ENCODE assay signal across 8 cellular contexts in the genomic region with DNA sequence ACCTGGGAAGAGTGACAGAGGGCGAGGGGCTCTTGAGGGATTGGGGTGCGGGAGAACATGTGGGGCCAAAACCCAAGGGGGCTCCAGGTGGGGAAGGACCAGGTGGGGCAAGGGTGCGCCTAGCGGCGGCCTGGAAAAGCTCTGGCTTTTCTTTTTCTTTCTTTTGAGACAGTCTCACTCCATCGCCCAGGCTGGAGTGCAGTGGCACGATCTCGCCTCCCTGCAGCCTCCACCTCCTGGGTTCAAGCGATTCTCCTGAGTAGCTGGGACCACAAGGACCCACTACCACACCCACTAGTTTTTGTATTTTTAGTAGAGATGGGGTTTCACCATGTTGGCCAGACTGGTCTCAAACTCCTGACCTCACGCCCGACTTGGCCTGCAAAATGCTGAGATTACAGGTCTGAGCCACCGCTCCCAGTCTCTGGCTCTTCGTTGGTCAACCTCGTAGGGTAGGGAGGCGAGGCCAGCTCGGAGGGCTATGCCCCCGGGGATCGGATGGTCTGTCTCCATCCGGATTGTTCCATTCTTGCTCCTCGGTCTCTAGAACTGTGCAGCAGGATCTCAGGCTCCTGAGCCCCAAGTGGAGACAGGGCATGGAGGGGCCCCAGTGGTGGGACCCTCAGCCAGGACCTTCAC. TPM values are rescaled to one million over a fixed set of nuclear protein-coding genes. Genes with fewer than 3 reads are reported as not detected.
DNase-seq lines count a peak whose midpoint lies in the region; ATAC-seq and TF ChIP-seq lines count a peak whose summit lies in the region.

No MANE protein-coding gene starts in this region.

- H3K9me3 ChIP-seq in NT2/D1 (ENCODE audit: insufficient read depth, low read length) (peaks cover 12% of the 10 kb centered on the region; the same call in 1 of the 2 replicates), trophoblast cell (ENCODE audit: insufficient read depth, low read depth, low read length) (peaks cover 16% of the 10 kb centered on the region)

- H2AFZ ChIP-seq in trophoblast cell (ENCODE audit: insufficient read depth, low read length, poor library complexity) = no peak overlapping the region

- peak overlapping the region; percentile 28 for H3K14ac ChIP-seq in trophoblast cell (ENCODE audit: low read length)

- H3K4me1 Mint-ChIP-seq in endothelial cell (ENCODE audit: unreplicated experiment) = peaks cover 17% of the 10 kb centered on the region

- peak overlapping the region; percentile 23 for H4K8ac ChIP-seq in trophoblast cell (ENCODE audit: low read depth, low read length)

- peaks cover 30% of the 10 kb centered on the region for H3K79me2 ChIP-seq in trophoblast cell (ENCODE audit: control insufficient read depth, insufficient read depth, low read length, poor library complexity)

- peak overlapping the region; percentile 47 for H3K18ac ChIP-seq in trophoblast cell (ENCODE audit: low read length)

- H3K27ac ChIP-seq in trophoblast cell (ENCODE audit: low read depth, low read length) = peak overlapping the region; percentile 69

- H2AK5ac ChIP-seq in trophoblast cell (ENCODE audit: low read length) = peak overlapping the region; percentile 7

- H3K4me1 ChIP-seq in NT2/D1 (ENCODE audit: insufficient read depth, insufficient read length) (peaks cover 10% of the 10 kb centered on the region), trophoblast cell (ENCODE audit: control insufficient read depth in 1 of 2, insufficient read depth in 2 of 2, low read length in 2 of 2) (peaks cover 12 to 14% of the 10 kb centered on the region in 2 experiments)

- no CpG with 5 or more reads among the region's 20 CpGs for WGBS in trophoblast cell (ENCODE audit: extremely low coverage, insufficient coverage, insufficient read length)

- H3K4me2 ChIP-seq in trophoblast cell (ENCODE audit: low read length) = peak overlapping the region; percentile 64

- ATAC-seq in GM21390 (IDR thresholded peaks at IDR 0.05; ENCODE audit: unreplicated experiment) = no peak
- ATAC-seq in HG02763 (IDR thresholded peaks at IDR 0.05; ENCODE audit: unreplicated experiment) = no peak
- ATAC-seq in GM19463 (IDR thresholded peaks at IDR 0.05; ENCODE audit: unreplicated experiment) = no peak

- peaks cover 44% of the 10 kb centered on the region for H3K79me1 ChIP-seq in trophoblast cell (ENCODE audit: low read length)

- H3K27ac Mint-ChIP-seq in endothelial cell (ENCODE audit: unreplicated experiment) = no peak overlapping the region

- H3K4ac ChIP-seq in trophoblast cell (ENCODE audit: low read depth, low read length) = peak overlapping the region; percentile 22

- peak overlapping the region; percentile 38 for H2BK5ac ChIP-seq in trophoblast cell (ENCODE audit: low read depth, low read length, poor library complexity)

- TF ChIP-seq CTCF in GM06990 (IDR thresholded peaks at IDR 0.05; ENCODE audit: insufficient read depth, low read length, poor library complexity, severe bottlenecking) (peak; percentile 66), endothelial cell (IDR thresholded peaks at IDR 0.05; ENCODE audit: unreplicated experiment) (peak; percentile 24)

- H3K27me3 ChIP-seq in GM06990 (replicated peaks; ENCODE audit: control insufficient read depth, insufficient read depth, low read length) = no peaks in the 10 kb centered on the region
- peaks cover 2% of the 10 kb centered on the region for H3K27me3 ChIP-seq in NT2/D1 (ENCODE audit: insufficient read depth, insufficient read length)
- no peaks in the 10 kb centered on the region for H3K27me3 ChIP-seq in trophoblast cell (ENCODE audit: insufficient read depth, low read length)

- peak overlapping the region; percentile 56 for H3K4me3 Mint-ChIP-seq in endothelial cell (ENCODE audit: unreplicated experiment)

- peaks cover 9% of the 10 kb centered on the region for H3K9me3 Mint-ChIP-seq in endothelial cell (ENCODE audit: unreplicated experiment)

- H3K36me3 ChIP-seq in GM06990 (ENCODE audit: control insufficient read depth, insufficient read depth, low read length) = peaks cover 11% of the 10 kb centered on the region
- peaks cover 23% of the 10 kb centered on the region for H3K36me3 ChIP-seq in NT2/D1 (ENCODE audit: insufficient read depth, insufficient read length, low read length)
- peaks cover 16 to 20% of the 10 kb centered on the region in 2 experiments for H3K36me3 ChIP-seq in trophoblast cell (ENCODE audit: control insufficient read depth in 1 of 2, insufficient read depth in 2 of 2, low read length in 2 of 2)

- H3K23ac ChIP-seq in trophoblast cell (ENCODE audit: low read length) = no peak overlapping the region

- peak overlapping the region; percentile 34 for H2BK12ac ChIP-seq in trophoblast cell (ENCODE audit: low read length)

- peaks cover 15% of the 10 kb centered on the region for H3K27me3 Mint-ChIP-seq in endothelial cell (ENCODE audit: unreplicated experiment)

- DNase-seq in GM06990 (ENCODE audit: extremely low read depth, insufficient read length) (no peak), NT2/D1 (ENCODE audit: low read depth, low spot score) (no peak), endothelial cell (ENCODE audit: low spot score) (no peak), trophoblast cell (peak; percentile 59 to 61), AG08395 (ENCODE audit: low spot score) (no peak)

- peaks cover 7% of the 10 kb centered on the region for H3K36me3 Mint-ChIP-seq in endothelial cell (ENCODE audit: low read depth, unreplicated experiment)

- H3K9ac ChIP-seq in NT2/D1 (ENCODE audit: insufficient read length, low read depth) = peak overlapping the region; percentile 37
- no peak overlapping the region for H3K9ac ChIP-seq in trophoblast cell (ENCODE audit: low read length)

- peak overlapping the region; percentile 85 for H4K91ac ChIP-seq in trophoblast cell (ENCODE audit: low read depth, low read length)

- H4K12ac ChIP-seq in trophoblast cell (ENCODE audit: low read depth, low read length) = no peak overlapping the region

- peak overlapping the region; percentile 18 for H2BK120ac ChIP-seq in trophoblast cell (ENCODE audit: insufficient read depth, low read length, poor library complexity)

- H3K4me3 ChIP-seq in GM06990 (replicated peaks; ENCODE audit: low read depth, low read length) (peak overlapping the region; percentile 92), NT2/D1 (ENCODE audit: insufficient read length, low read depth) (peak overlapping the region; percentile 25), trophoblast cell (ENCODE audit: low read depth, low read length) (no peak overlapping the region)

RNA-seq across cellular contexts. Expression of a gene that starts 3.7 kb away (rescaled TPM):
- total RNA-seq in endothelial cell (ENCODE audit: unreplicated experiment) = 1.2 TPM
- polyA plus RNA-seq in trophoblast cell (2013) = 89.4 and 93.2 TPM in 2 replicates

RNA-seq across cellular contexts. Expression of a gene that starts 22.9 kb away (rescaled TPM):
- total RNA-seq in endothelial cell (ENCODE audit: unreplicated experiment) = 49.6 TPM
- 103 and 105 TPM in 2 replicates for polyA plus RNA-seq in trophoblast cell (2013)

RNA-seq across cellular contexts. Expression of a gene that starts 52.3 kb away (rescaled TPM):
- total RNA-seq in endothelial cell (ENCODE audit: unreplicated experiment) = 117 TPM
- 79.5 and 82.1 TPM in 2 replicates for polyA plus RNA-seq in trophoblast cell (2013)

Comparison
In these comparisons a context has a peak if more than half of its experiments do, and no peak if none do; other contexts are left out.
1. DNase-seq: peak in trophoblast cell (2 of 2); none in GM06990 (single experiment), NT2/D1 (single experiment), endothelial cell (single experiment) and AG08395 (single experiment).